Comparison of ENCODE assay signal across 2 cellular contexts in genomic region chr12:116150452-116150851, GRCh38.
TF ChIP-seq lines count a peak whose summit lies in the region.

No MANE protein-coding gene starts in this region.

TF ChIP-seq in HCT116, 20 proteins besides CTCF, POLR2A, EP300 and RAD21:
- TF ChIP-seq SRF (IDR thresholded peaks at IDR 0.05; ENCODE audit: low read depth) (no peak), ZNF274 (IDR thresholded peaks at IDR 0.05; ENCODE audit: low read depth, low read length) (no peak), FOSL1 (IDR thresholded peaks at IDR 0.05; ENCODE audit: low read depth) (no peak), MAX (IDR thresholded peaks at IDR 0.05) (no peak)
TF ChIP-seq in HCT116: peak in this region for 0.

TF ChIP-seq in SK-N-SH, 30 proteins besides CTCF, POLR2A, EP300 and RAD21:
- TF ChIP-seq MXI1 (IDR thresholded peaks at IDR 0.05; ENCODE audit: low read depth, low read length) (no peak), CHD2 (IDR thresholded peaks at IDR 0.05; ENCODE audit: low read length, partially characterized antibody) (no peak), MEF2A (IDR thresholded peaks at IDR 0.05; ENCODE audit: borderline replicate concordance, low read depth) (no peak), ZBTB33 (IDR thresholded peaks at IDR 0.05; ENCODE audit: borderline replicate concordance, low read depth) (no peak), RCOR1 (IDR thresholded peaks at IDR 0.05; ENCODE audit: low read length) (no peak), POLR2AphosphoS5 (IDR thresholded peaks at IDR 0.05; ENCODE audit: low read depth, low read length) (no peak), TCF12 (IDR thresholded peaks at IDR 0.05) (no peak)
